14 cellular contexts compared by ENCODE assay signal in the genomic region with DNA sequence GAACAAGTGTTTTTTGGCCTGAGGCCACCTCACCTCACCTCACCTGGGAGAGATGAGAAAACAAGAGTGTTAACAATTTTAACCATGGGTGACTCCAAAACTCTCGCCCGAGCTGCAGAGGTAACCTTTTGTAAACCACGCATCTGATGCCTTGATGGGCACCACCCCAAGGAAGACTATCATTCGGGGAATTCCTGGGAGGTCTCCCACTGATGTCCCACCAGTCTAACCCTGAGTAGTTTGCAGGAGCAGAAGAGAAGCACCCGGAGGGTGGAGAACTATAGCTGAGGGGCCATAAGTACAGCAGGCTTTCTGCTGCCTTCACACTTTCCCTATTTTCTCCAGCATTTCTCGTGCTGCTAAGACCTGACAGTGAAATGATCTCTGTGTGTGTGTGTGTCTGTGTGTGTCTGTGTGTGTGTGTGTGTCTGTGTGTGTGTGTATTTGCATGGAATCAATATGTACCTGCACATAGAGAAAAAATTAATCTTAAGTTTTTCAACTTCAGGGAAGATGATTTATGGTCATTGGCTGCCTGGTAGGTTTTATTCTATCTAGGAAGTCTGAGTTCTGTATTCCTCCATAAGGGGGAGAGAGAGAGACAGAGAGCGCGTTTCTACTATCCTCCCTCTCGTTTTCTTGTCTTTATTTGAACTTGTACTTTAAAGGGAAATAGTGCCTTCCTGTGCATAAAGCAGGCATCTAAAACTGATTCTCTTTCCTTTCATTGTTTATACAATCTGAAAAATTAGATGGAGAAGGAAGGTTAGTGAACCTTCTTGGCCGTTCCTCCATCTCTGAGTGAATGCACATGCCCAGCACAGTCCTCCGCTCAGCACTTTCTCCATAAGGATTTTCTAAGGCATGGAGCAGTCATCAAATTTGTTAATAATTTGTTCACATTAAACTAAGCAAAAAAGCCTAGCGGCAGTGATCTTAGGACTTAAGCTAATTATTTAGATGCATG.
DNase-seq lines count a peak whose midpoint lies in the region; ATAC-seq and TF ChIP-seq lines count a peak whose summit lies in the region.
"Had no signal": no experiment of that assay in that cellular context is flagged by ENCODE, and none has a peak within 500 bp of the region (broad histone marks: within the 10 kb centered on the region; RNA-seq: fewer than 3 reads in every experiment).

No MANE protein-coding gene starts in this region.

- no peak overlapping the region for H2AFZ ChIP-seq in H9 (ENCODE audit: low read length)
- H2AFZ ChIP-seq in hepatocyte: no peak overlapping the region

- H2BK20ac ChIP-seq in H9 (ENCODE audit: low read depth, low read length, poor library complexity, severe bottlenecking): no peak overlapping the region

- H2BK15ac ChIP-seq in H9 (ENCODE audit: low read depth, low read length): no peak overlapping the region

- no peaks in the 10 kb centered on the region for H3K27me3 Mint-ChIP-seq in H9 (ENCODE audit: low read depth)

- no peak overlapping the region for H3K9ac ChIP-seq in H9 (ENCODE audit: extremely low read depth, insufficient read length, low read length)

- H3K4me1 Mint-ChIP-seq in H9: peaks cover 0 to 8% of the 10 kb centered on the region in 2 experiments; a peak in 1 of 4 replicates

- TF ChIP-seq POLR2A in gastrocnemius medialis (IDR thresholded peaks at IDR 0.05): no peak
- TF ChIP-seq POLR2A in suprapubic skin (IDR thresholded peaks at IDR 0.05): no peak

- in situ Hi-C loops in gastrocnemius medialis (cut with MboI; ENCODE audit: low sequenced_read_pairs in 4 of 4): loop anchor here in 1 of 4 donors (5.0 kb wide), 1 partner anchor 113 kb away; no protein-coding TSS in a partner anchor

- H3K79me2 ChIP-seq in H9 (ENCODE audit: insufficient read depth, low read length) (no peaks in the 10 kb centered on the region), hepatocyte (no peaks in the 10 kb centered on the region)

- no peak overlapping the region for H3K56ac ChIP-seq in H9 (ENCODE audit: insufficient read length, low read depth, low read length)

- H3K4me1 ChIP-seq in H9 (ENCODE audit: insufficient read depth, low read length): no peaks in the 10 kb centered on the region; the same call in 1 of the 2 replicates
- H3K4me1 ChIP-seq in hepatocyte (ENCODE audit: insufficient read depth): peaks cover 3% of the 10 kb centered on the region
- peaks cover 62 to 72% of the 10 kb centered on the region in 2 donors for H3K4me1 ChIP-seq in gastrocnemius medialis
- peaks cover 21% of the 10 kb centered on the region for H3K4me1 ChIP-seq in suprapubic skin

- no peak overlapping the region for H3K18ac ChIP-seq in H9 (ENCODE audit: insufficient read length, low read depth, low read length)

- H3K4me3 Mint-ChIP-seq in H9: no peak overlapping the region

- H3K4me3 ChIP-seq in hepatocyte: no peak overlapping the region
- no peak overlapping the region for H3K4me3 ChIP-seq in gastrocnemius medialis
- H3K4me3 ChIP-seq in suprapubic skin: no peak overlapping the region
- H3K4me3 ChIP-seq: Peyer's patch had no signal

- H4K5ac ChIP-seq in H9 (ENCODE audit: insufficient read length, low read depth, low read length): no peak overlapping the region

- H3K36me3 ChIP-seq in hepatocyte (replicated peaks; ENCODE audit: insufficient read depth, low read depth) (no peaks in the 10 kb centered on the region), gastrocnemius medialis (peaks cover 0 to 6% of the 10 kb centered on the region in 2 donors), suprapubic skin (no peaks in the 10 kb centered on the region)
- H3K36me3 ChIP-seq: Peyer's patch had no signal

- no peaks in the 10 kb centered on the region for H3K9me2 ChIP-seq in hepatocyte (replicated peaks; ENCODE audit: insufficient read depth)

- no peak overlapping the region for H3K14ac ChIP-seq in H9 (ENCODE audit: insufficient read depth, low read length)

- H3K27ac Mint-ChIP-seq in H9: peak overlapping the region in 2 of 3 experiments; percentile 20 to 24; a peak in 2 of 7 replicates

- no peak for TF ChIP-seq EP300 in suprapubic skin (IDR thresholded peaks at IDR 0.05)

- H3K27me3 ChIP-seq in H9 (ENCODE audit: insufficient read depth, low read length) (no peaks in the 10 kb centered on the region), hepatocyte (no peaks in the 10 kb centered on the region), gastrocnemius medialis (no peaks in the 10 kb centered on the region), suprapubic skin (no peaks in the 10 kb centered on the region)
- H3K27me3 ChIP-seq: Peyer's patch had no signal

- no peak overlapping the region for H2BK5ac ChIP-seq in H9 (ENCODE audit: insufficient read length, low read length)

- no peaks in the 10 kb centered on the region for H3K9me3 Mint-ChIP-seq in H9

- no peak overlapping the region for H4K91ac ChIP-seq in H9 (ENCODE audit: insufficient read length, low read depth, low read length)

- no peaks in the 10 kb centered on the region for H3K23me2 ChIP-seq in H9 (ENCODE audit: insufficient read length, low read depth, low read length, poor library complexity, severe bottlenecking)

- H2AK5ac ChIP-seq in H9 (ENCODE audit: insufficient read length, low read length): no peak overlapping the region

- ATAC-seq in gastrocnemius medialis: peak in 1 of 2 donors; percentile 26

- H3K27ac ChIP-seq in H9 (ENCODE audit: insufficient read length, low read depth, low read length) (no peak overlapping the region), hepatocyte (no peak overlapping the region), gastrocnemius medialis (peak overlapping the region; percentile 83 to 98 (median 93)), substantia nigra (ENCODE audit: low read depth, low read length, poor library complexity, severe bottlenecking) (no peak overlapping the region), suprapubic skin (no peak overlapping the region)
- H3K27ac ChIP-seq: epithelial cell of prostate had no signal

- H3K4ac ChIP-seq in H9 (ENCODE audit: low read depth, low read length): no peak overlapping the region

- H3T11ph ChIP-seq in H9 (ENCODE audit: low read length): no peak overlapping the region

- WGBS in H9 (ENCODE audit: extremely low coverage, insufficient read length, low lambda C conversion rate): no CpG with 5 or more reads among the region's 12 CpGs
- WGBS in hepatocyte (ENCODE audit: low lambda C conversion rate, missing lambda C conversion rate): 86% methylated on average over 12 of the region's 12 CpGs
- 72% methylated on average over 12 of the region's 12 CpGs for WGBS in suprapubic skin

- no peak overlapping the region for H2BK120ac ChIP-seq in H9 (ENCODE audit: low read depth, low read length, poor library complexity, severe bottlenecking)

- DNase-seq in H9 (no peak), amniotic epithelial cell (ENCODE audit: low read depth) (peak; percentile 25), hepatocyte (ENCODE audit: low spot score) (no peak), gastrocnemius medialis (no peak), substantia nigra (lab: John Stamatoyannopoulos, UW) (no peak), DMS 273 (lab: John Stamatoyannopoulos, UW; ENCODE audit: unreplicated experiment) (no peak), suprapubic skin (ENCODE audit: low spot score in 2 of 2) (no peak), activated T-cell treated with anti-CD3 and anti-CD28 coated beads for 4 hours (no peak)
- DNase-seq: amniotic stem cell, KBM-7, NCI-H2081 treated with DMSO at 0.1 percent for 48 hours, Peyer's patch, right cardiac atrium had no signal

- no peak overlapping the region for H3K23ac ChIP-seq in H9 (ENCODE audit: insufficient read length, low read depth, low read length)

- H3K4me2 ChIP-seq in H9 (ENCODE audit: insufficient read depth, insufficient read length, low read length) (no peak overlapping the region), hepatocyte (no peak overlapping the region)

- intact Hi-C loops in gastrocnemius medialis (cut with DNase I; ENCODE audit: low total_unique reads): loop anchor here (5.0 kb wide), 1 partner anchor 113 kb away; no protein-coding TSS in a partner anchor

- H2BK12ac ChIP-seq in H9 (ENCODE audit: insufficient read length, low read depth, low read length): no peak overlapping the region

- H3K9me3 ChIP-seq in H9 (ENCODE audit: control insufficient read depth, low read depth, low read length): no peaks in the 10 kb centered on the region
- no peaks in the 10 kb centered on the region for H3K9me3 ChIP-seq in hepatocyte (ENCODE audit: low read depth)
- H3K9me3 ChIP-seq in gastrocnemius medialis: no peaks in the 10 kb centered on the region
- H3K9me3 ChIP-seq in suprapubic skin: no peaks in the 10 kb centered on the region
- H3K9me3 ChIP-seq: Peyer's patch had no signal

- no peaks in the 10 kb centered on the region; a peak in 1 of 7 replicates for H3K36me3 Mint-ChIP-seq in H9 (ENCODE audit: insufficient read depth in 1 of 3, low read depth in 3 of 3)

- H4K20me1 ChIP-seq in H9 (ENCODE audit: control insufficient read depth, insufficient read depth, insufficient read length) (no peaks in the 10 kb centered on the region), hepatocyte (ENCODE audit: insufficient read depth, poor library complexity, severe bottlenecking) (no peaks in the 10 kb centered on the region)

- no peaks in the 10 kb centered on the region for H3K79me1 ChIP-seq in H9 (ENCODE audit: insufficient read depth, low read depth, low read length, poor library complexity, severe bottlenecking)

- TF ChIP-seq CTCF in H9 (conservative IDR thresholded peaks at IDR 0.05) (peak; percentile 54), hepatocyte (IDR thresholded peaks at IDR 0.05; ENCODE audit: poor library complexity) (peak; percentile 17), gastrocnemius medialis (IDR thresholded peaks at IDR 0.05 in 4 of 5, conservative IDR thresholded peaks at IDR 0.05 in 1 of 5) (peak; percentile 38 to 54 (median 42)), suprapubic skin (IDR thresholded peaks at IDR 0.05) (peak in 1 of 2 donors; percentile 13)

- no peak overlapping the region for H4K8ac ChIP-seq in H9 (replicated peaks; ENCODE audit: insufficient read length, low read depth, low read length)

Comparison
In these comparisons a context has a peak if more than half of its experiments do, and no peak if none do; other contexts are left out.
1. H3K27ac ChIP-seq: peak in gastrocnemius medialis (4 of 4); none in H9 (single experiment), hepatocyte (single experiment), substantia nigra (single experiment) and suprapubic skin (single experiment).